12 cellular contexts compared by ENCODE assay signal in genomic region chr6:98843274-98844243, GRCh38. TPM values are rescaled to one million over a fixed set of nuclear protein-coding genes. Genes with fewer than 3 reads are reported as not detected.
A peak's percentile ranks its signal among the peaks of the same experiment; 100 is the strongest.
DNase-seq lines count a peak whose midpoint lies in the region; ATAC-seq and TF ChIP-seq lines count a peak whose summit lies in the region.
"Had no signal": no experiment of that assay in that cellular context is flagged by ENCODE, and none has a peak within 500 bp of the region (broad histone marks: within the 10 kb centered on the region; RNA-seq: fewer than 3 reads in every experiment).

No MANE protein-coding gene starts in this region.

- H3K4me3 ChIP-seq in iPS-18a (ENCODE audit: low read length) (peak overlapping the region; percentile 60), foreskin fibroblast (ENCODE audit: low read depth in 1 of 2, low read length in 2 of 2) (no peak overlapping the region)
- H3K4me3 ChIP-seq: upper lobe of right lung had no signal

- no peaks in the 10 kb centered on the region for H3K9me3 ChIP-seq in iPS-18a (ENCODE audit: control insufficient read depth, low read depth, low read length)
- H3K9me3 ChIP-seq: upper lobe of right lung had no signal

- peaks cover 100% of the 10 kb centered on the region for H3K27me3 Mint-ChIP-seq in WTC11 (ENCODE audit: low read depth)

- no peaks in the 10 kb centered on the region for H3K9me3 Mint-ChIP-seq in WTC11

- no peak overlapping the region for H3K27ac ChIP-seq in iPS-18a (ENCODE audit: low read length)
- H3K27ac ChIP-seq: upper lobe of right lung had no signal

- POLR2A ChIA-PET in WTC11 (lab: Charles Lee): interaction anchor here (0.9 to 2.4 kb wide), 2 partner anchors 9 to 20 kb away, joined by 3 to 14 read pairs; partner anchors contain the start of gene POU3F2

- CTCF ChIA-PET in WTC11 (lab: Charles Lee): interaction anchor here (0.7 to 1.8 kb wide), 6 partner anchors 9 to 1180 kb away, joined by 3 to 7 read pairs (median 6); partner anchors contain the start of gene POU3F2

- H3K27ac Mint-ChIP-seq in WTC11: no peak overlapping the region

- no peaks in the 10 kb centered on the region for H3K36me3 ChIP-seq in iPS-18a (ENCODE audit: control insufficient read depth, low read depth, low read length)
- H3K36me3 ChIP-seq: upper lobe of right lung had no signal

- no peaks in the 10 kb centered on the region for H3K36me3 Mint-ChIP-seq in WTC11

- DNase-seq in NCI-H1417 (lab: John Stamatoyannopoulos, UW): peak in 2 of 3 experiments; percentile 17 to 61
- DNase-seq in NCI-H1417 treated with DMSO at 0.1 percent for 48 hours (lab: John Stamatoyannopoulos, UW): no peak
- DNase-seq in WTC11 (ENCODE audit: low spot score): no peak
- peak; percentile 87 for DNase-seq in retina
- no peak for DNase-seq in foreskin fibroblast
- DNase-seq: activated CD4-positive, alpha-beta T cell treated with anti-CD3 and anti-CD28 coated beads for 4 hours; NCI-H187; upper lobe of right lung had no signal

- H3K4me1 Mint-ChIP-seq in WTC11: peaks cover 48% of the 10 kb centered on the region

- peak overlapping the region; percentile 66 for H3K4me3 Mint-ChIP-seq in WTC11

- ATAC-seq in WTC11 (peak; percentile 9), HG03565 (IDR thresholded peaks at IDR 0.05; ENCODE audit: unreplicated experiment) (no peak), HG03095 (IDR thresholded peaks at IDR 0.05; ENCODE audit: unreplicated experiment) (no peak)
- ATAC-seq: esophagus mucosa, upper lobe of right lung had no signal

- H3K27me3 ChIP-seq in iPS-18a (ENCODE audit: control insufficient read depth, insufficient read depth, low read length): peaks cover 82% of the 10 kb centered on the region

- peaks cover 20% of the 10 kb centered on the region for H3K4me1 ChIP-seq in iPS-18a (ENCODE audit: control insufficient read depth, low read depth, low read length)

- no peak for TF ChIP-seq CTCF in WTC11 (IDR thresholded peaks at IDR 0.05)
- no peak for TF ChIP-seq CTCF in foreskin fibroblast (IDR thresholded peaks at IDR 0.05; ENCODE audit: low read depth, low read length)

- H3K9ac ChIP-seq in iPS-18a (ENCODE audit: low read length): peak overlapping the region; percentile 5

TF ChIP-seq in WTC11, 78 proteins besides CTCF, POLR2A, EP300 and RAD21:
- TF ChIP-seq ZNF423 (CRISPR knock-in tag; IDR thresholded peaks at IDR 0.05): peak; percentile 3; the same call in 1 of the 2 replicates
- no peak for TF ChIP-seq HMGA2 (CRISPR knock-in tag; IDR thresholded peaks at IDR 0.05)

RNA-seq across cellular contexts. Expression of gene POU3F2, which starts 9.2 kb away (rescaled TPM):
- total RNA-seq in WTC11 (2021): 0.07 to 0.14 TPM (median 0.14 TPM) in 3 replicates
- total RNA-seq: esophagus mucosa, upper lobe of right lung had no signal

Comparison
In these comparisons a context has a peak if more than half of its experiments do, and no peak if none do; other contexts are left out.
1. DNase-seq: peak in NCI-H1417 (2 of 3) and retina (single experiment); none in NCI-H1417 treated with DMSO at 0.1 percent for 48 hours (single experiment), WTC11 (single experiment) and foreskin fibroblast (0 of 2).